Comparison of ENCODE assay signal across 33 cellular contexts in genomic region chr20:22268675-22269074, GRCh38.
"Had no signal": no experiment of that assay in that cellular context is flagged by ENCODE, and none has a peak within 500 bp of the region (broad histone marks: within the 10 kb centered on the region; RNA-seq: fewer than 3 reads in every experiment).

No MANE protein-coding gene starts in this region.

- H3K4me3 ChIP-seq: adrenal gland, ascending aorta, body of pancreas, breast epithelium, cardiac muscle cell had no signal

- ATAC-seq: activated naive CD4-positive, alpha-beta T cell treated with anti-CD3 and anti-CD28 coated beads, Interleukin-2, amount 50 U/mL, for 72 hours; activated naive CD8-positive, alpha-beta T cell treated with anti-CD3 and anti-CD28 coated beads, Interleukin-2, amount 50 U/mL, for 24 hours; activated T-cell treated with anti-CD3 and anti-CD28 coated beads, Interleukin-2, amount 50 U/mL, for 4 hours; activated T-cell treated with anti-CD3 and anti-CD28 coated beads, Interleukin-2, amount 50 U/mL, for 72 hours; activated T-helper 17 cell treated with anti-CD3 and anti-CD28 coated beads, Interleukin-2, amount 50 U/mL, for 72 hours; body of pancreas had no signal

- H3K9me3 ChIP-seq: adrenal gland, ascending aorta, body of pancreas, breast epithelium had no signal

- H3K4me1 ChIP-seq: adrenal gland, ascending aorta, body of pancreas, breast epithelium had no signal

- H3K36me3 ChIP-seq: adrenal gland, ascending aorta, brain microvascular endothelial cell, breast epithelium, cardiac muscle cell had no signal

- H3K27me3 ChIP-seq: adrenal gland, ascending aorta, body of pancreas, brain microvascular endothelial cell, breast epithelium had no signal

- DNase-seq: activated effector memory CD4-positive, alpha-beta T cell treated with anti-CD3 and anti-CD28 coated beads, Interleukin-2, amount 50 U/mL, for 16 hours; activated effector memory CD4-positive, alpha-beta T cell treated with Interleukin-2 at 50 U/mL for 16 hours; activated gamma-delta T cell; activated gamma-delta T cell treated with Interleukin-2 at 50 U/mL for 16 hours; activated naive CD4-positive, alpha-beta T cell; activated naive CD4-positive, alpha-beta T cell treated with anti-CD3 and anti-CD28 coated beads for 36 hours; activated naive CD4-positive, alpha-beta T cell treated with anti-CD3 and anti-CD28 coated beads, Interleukin-2, amount 10 ng/mL, durations not matched to agents 7 days and 5 days; activated naive CD4-positive, alpha-beta T cell treated with anti-CD3 and anti-CD28 coated beads, Interleukin-2, amount 50 U/mL, for 16 hours; activated naive CD4-positive, alpha-beta T cell treated with Interleukin-2 at 50 U/mL for 16 hours; activated naive CD8-positive, alpha-beta T cell treated with anti-CD3 and anti-CD28 coated beads for 36 hours; activated naive CD8-positive, alpha-beta T cell treated with anti-CD3 and anti-CD28 coated beads, Interleukin-2, amount 10 ng/mL, durations not matched to agents 7 days and 5 days; activated naive CD8-positive, alpha-beta T cell treated with anti-CD3 and anti-CD28 coated beads, Interleukin-2, amount 50 U/mL, for 24 hours; activated T-cell treated with anti-CD3 and anti-CD28 coated beads, Interleukin-2, amount 50 U/mL, for 24 hours; activated T-cell treated with anti-CD3 and anti-CD28 coated beads, Interleukin-2, amount 50 U/mL, for 4 hours; activated T-cell treated with anti-CD3 and anti-CD28 coated beads, Interleukin-2, amount 50 U/mL, for 48 hours; activated T-cell treated with anti-CD3 and anti-CD28 coated beads, Interleukin-2, amount 50 U/mL, for 72 hours; adrenal gland; amniotic stem cell; amygdala; anterior cingulate cortex; aorta; body of pancreas; brain microvascular endothelial cell; caudate nucleus; central memory CD4-positive, alpha-beta T cell; cerebellar nuclear complex had no signal

- H3K27ac ChIP-seq: adrenal gland, ascending aorta, body of pancreas, brain microvascular endothelial cell, breast epithelium, cardiac muscle cell had no signal

- FAIRE-seq: astrocyte, bronchial epithelial cell had no signal
